ENCODE assay signal across 9 cellular contexts in the genomic region with DNA sequence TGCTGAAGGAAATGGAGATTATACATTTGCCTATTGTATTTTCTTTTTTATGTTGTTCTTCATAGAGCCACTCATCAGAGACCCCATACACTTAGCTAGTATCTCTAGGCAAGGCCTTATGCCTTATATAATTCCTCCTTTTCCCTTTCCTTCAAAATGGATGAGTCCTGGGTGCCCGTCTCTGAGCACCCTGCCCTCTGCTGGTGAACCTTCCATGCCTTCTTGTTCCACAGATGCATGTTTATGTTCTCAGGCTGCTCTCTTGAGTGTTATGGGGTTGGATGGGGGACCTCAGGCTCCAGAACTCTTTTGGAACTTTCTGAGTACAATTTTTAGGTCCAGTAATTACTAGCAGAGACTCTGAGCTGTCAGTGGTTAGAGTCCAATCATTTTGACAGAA.
DNase-seq lines count a peak whose midpoint lies in the region; ATAC-seq, FAIRE-seq and TF ChIP-seq lines count a peak whose summit lies in the region.
"Had no signal": no experiment of that assay in that cellular context is flagged by ENCODE, and none has a peak within 500 bp of the region (broad histone marks: within the 10 kb centered on the region; RNA-seq: fewer than 3 reads in every experiment).

No MANE protein-coding gene starts in this region.

- H3K27me3 ChIP-seq in pancreas = no peaks in the 10 kb centered on the region

- H3K27ac ChIP-seq in pancreas = no peak overlapping the region

- no peaks in the 10 kb centered on the region for H3K36me3 ChIP-seq in pancreas

- intact Hi-C loops in pancreas (cut with DNase I) = no loop called here

- FAIRE-seq in pancreas (lab: Jason Lieb, UNC) = no peak

- DNase-seq in ELF-1 (ENCODE audit: low read depth, low spot score) = peak; percentile 43
- DNase-seq in M059J (ENCODE audit: low read depth) = peak; percentile 16
- peak; percentile 43 for DNase-seq in choroid plexus epithelial cell (ENCODE audit: low read depth)
- peak in 3 of 6 donors; percentile 6 to 46 (median 19) for DNase-seq in pancreas
- no peak for DNase-seq in activated CD4-positive, CD25-positive, alpha-beta regulatory T cell (lab: John Stamatoyannopoulos, UW)
- no peak for DNase-seq in COLO668 (lab: John Stamatoyannopoulos, UW; ENCODE audit: unreplicated experiment)
- no peak for DNase-seq in 8988T
- DNase-seq: activated CD8-positive, alpha-beta T cell treated with anti-CD3 and anti-CD28 coated beads, Interleukin-2, amount 10 ng/mL, durations not matched to agents 7 days and 5 days had no signal

- H3K4me3 ChIP-seq in choroid plexus epithelial cell (ENCODE audit: low read depth, low read length) = no peak overlapping the region
- no peak overlapping the region for H3K4me3 ChIP-seq in pancreas

- 39 to 57% methylated on average over 1 of the region's 1 CpG for WGBS in pancreas, 2 donors

- no peaks in the 10 kb centered on the region for H3K4me1 ChIP-seq in pancreas

- TF ChIP-seq CTCF in choroid plexus epithelial cell (conservative IDR thresholded peaks at IDR 0.05; ENCODE audit: low read depth, low read length) (peak; percentile 62), pancreas (IDR thresholded peaks at IDR 0.05) (peak; percentile 10 to 31 (median 20))

- peak in 2 of 4 donors; percentile 43 to 62 for ATAC-seq in pancreas
- no peak for ATAC-seq in GM18907 (IDR thresholded peaks at IDR 0.05; ENCODE audit: unreplicated experiment)
- ATAC-seq: activated CD8-positive, alpha-beta T cell treated with anti-CD3 and anti-CD28 coated beads, Interleukin-2, amount 10 ng/mL, durations not matched to agents 7 days and 5 days had no signal

- no peaks in the 10 kb centered on the region for H3K9me3 ChIP-seq in pancreas

Comparison
In these comparisons a context has a peak if more than half of its experiments do, and no peak if none do; other contexts are left out.
1. DNase-seq: peak in ELF-1 (single experiment), M059J (single experiment) and choroid plexus epithelial cell (single experiment); none in activated CD4-positive, CD25-positive, alpha-beta regulatory T cell (0 of 4), COLO668 (single experiment) and 8988T (single experiment).